14 cellular contexts compared by ENCODE assay signal in the genomic region with DNA sequence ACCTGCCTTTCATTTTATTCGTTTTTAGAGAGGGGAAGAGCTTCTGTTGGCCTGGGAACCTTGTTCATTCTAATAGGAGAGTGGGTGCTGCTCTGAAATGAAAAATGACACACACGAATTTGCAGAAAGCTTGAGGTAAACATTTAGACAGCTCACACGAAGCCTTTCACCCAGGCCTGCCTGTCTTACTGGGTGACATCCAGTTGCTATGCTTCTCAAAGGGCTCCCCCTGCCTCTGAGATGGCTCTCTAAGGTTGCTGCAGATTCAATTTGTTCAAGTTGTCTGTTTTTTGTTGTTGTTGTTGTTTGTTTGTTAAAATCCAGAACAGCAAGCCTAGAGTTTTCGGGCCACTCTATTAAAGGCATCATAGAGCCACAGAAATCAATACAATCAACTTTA. TPM values are rescaled to one million over a fixed set of nuclear protein-coding genes. Genes with fewer than 3 reads are reported as not detected.
DNase-seq lines count a peak whose midpoint lies in the region; ATAC-seq and TF ChIP-seq lines count a peak whose summit lies in the region.
"Had no signal": no experiment of that assay in that cellular context is flagged by ENCODE, and none has a peak within 500 bp of the region (broad histone marks: within the 10 kb centered on the region; RNA-seq: fewer than 3 reads in every experiment).

No MANE protein-coding gene starts in this region.

- H3K9me3 ChIP-seq in OCI-LY7 (ENCODE audit: low read length): no peaks in the 10 kb centered on the region
- H3K9me3 ChIP-seq in CD4-positive, alpha-beta T cell (ENCODE audit: control insufficient read depth, low read length): no peaks in the 10 kb centered on the region

- peak; percentile 54 for TF ChIP-seq CTCF in OCI-LY7 (conservative IDR thresholded peaks at IDR 0.05; ENCODE audit: low read length)
- no peak for TF ChIP-seq CTCF in CD4-positive, alpha-beta T cell (IDR thresholded peaks at IDR 0.05)

- no peaks in the 10 kb centered on the region for H3K4me1 Mint-ChIP-seq in CD4-positive, alpha-beta T cell (ENCODE audit: low read depth)
- H3K4me1 Mint-ChIP-seq in activated CD4-positive, alpha-beta T cell treated with anti-CD3 and anti-CD28 coated beads, Interleukin-2, amount 10 ng/mL, durations not matched to agents 24 days and 14 days: no peaks in the 10 kb centered on the region
- H3K4me1 Mint-ChIP-seq: naive thymus-derived CD4-positive, alpha-beta T cell had no signal

- H3K27me3 Mint-ChIP-seq in CD4-positive, alpha-beta T cell: no peaks in the 10 kb centered on the region
- H3K27me3 Mint-ChIP-seq in activated CD4-positive, alpha-beta T cell treated with anti-CD3 and anti-CD28 coated beads, Interleukin-2, amount 10 ng/mL, durations not matched to agents 24 days and 14 days: no peaks in the 10 kb centered on the region
- H3K27me3 Mint-ChIP-seq: naive thymus-derived CD4-positive, alpha-beta T cell had no signal

- H3K4me3 ChIP-seq in H7 (ENCODE audit: insufficient read depth, low read depth, low read length) (no peak overlapping the region), OCI-LY7 (ENCODE audit: low read depth, low read length, poor library complexity, severe bottlenecking) (no peak overlapping the region)
- H3K4me3 ChIP-seq: smooth muscle cell had no signal

- H3K4me2 ChIP-seq in OCI-LY7 (ENCODE audit: low read length): no peak overlapping the region
- H3K4me2 ChIP-seq: smooth muscle cell had no signal

- no peaks in the 10 kb centered on the region for H3K27me3 ChIP-seq in H7 (ENCODE audit: control insufficient read depth, insufficient read depth, low read length)
- no peaks in the 10 kb centered on the region for H3K27me3 ChIP-seq in CD4-positive, alpha-beta T cell (ENCODE audit: control insufficient read depth, insufficient read depth, low read length)

- ATAC-seq in GM18505 (IDR thresholded peaks at IDR 0.05; ENCODE audit: unreplicated experiment) (peak; percentile 55), GM19452 (IDR thresholded peaks at IDR 0.05; ENCODE audit: unreplicated experiment) (no peak)
- no peak for ATAC-seq in CD4-positive, alpha-beta T cell (ENCODE audit: poor library complexity)
- ATAC-seq: activated CD4-positive, CD25-positive, alpha-beta regulatory T cell treated with anti-CD3 and anti-CD28 coated beads, Interleukin-2, amount 50 U/mL, for 24 hours; CD8-positive, alpha-beta T cell; naive thymus-derived CD4-positive, alpha-beta T cell had no signal

- no peak overlapping the region for H3K27ac Mint-ChIP-seq in CD4-positive, alpha-beta T cell
- H3K27ac Mint-ChIP-seq in activated CD4-positive, alpha-beta T cell treated with anti-CD3 and anti-CD28 coated beads, Interleukin-2, amount 10 ng/mL, durations not matched to agents 24 days and 14 days: no peak overlapping the region
- H3K27ac Mint-ChIP-seq: CD8-positive, alpha-beta T cell; naive thymus-derived CD4-positive, alpha-beta T cell had no signal

- 0 out of 2 replicates have a peak overlapping the region, but pooled peaks have one; percentile 12 for H2AFZ ChIP-seq in OCI-LY7 (ENCODE audit: low read length)

- peak; percentile 19 for DNase-seq in H7
- peak; percentile 25 for DNase-seq in OCI-LY7 (ENCODE audit: low spot score)
- peak; percentile 75 for DNase-seq in midbrain (lab: John Stamatoyannopoulos, UW)
- no peak for DNase-seq in CD4-positive, alpha-beta T cell
- DNase-seq in activated naive CD4-positive, alpha-beta T cell (lab: John Stamatoyannopoulos, UW): no peak
- no peak for DNase-seq in activated CD4-positive, alpha-beta T cell treated with anti-CD3 and anti-CD28 coated beads, Interleukin-2, amount 10 ng/mL, durations not matched to agents 24 days and 14 days
- DNase-seq: CD8-positive, alpha-beta T cell; islet precursor cell; naive thymus-derived CD4-positive, alpha-beta T cell; SIG-M5 had no signal

- H3K36me3 Mint-ChIP-seq in CD4-positive, alpha-beta T cell (ENCODE audit: low read depth): no peaks in the 10 kb centered on the region
- no peaks in the 10 kb centered on the region for H3K36me3 Mint-ChIP-seq in activated CD4-positive, alpha-beta T cell treated with anti-CD3 and anti-CD28 coated beads, Interleukin-2, amount 10 ng/mL, durations not matched to agents 24 days and 14 days (ENCODE audit: low read depth)
- H3K36me3 Mint-ChIP-seq: CD8-positive, alpha-beta T cell; naive thymus-derived CD4-positive, alpha-beta T cell had no signal

- H3K79me2 ChIP-seq in OCI-LY7 (ENCODE audit: insufficient read depth, low read depth, low read length): no peaks in the 10 kb centered on the region

- H3K27ac ChIP-seq in OCI-LY7 (ENCODE audit: low read depth, low read length, poor library complexity, severe bottlenecking): no peak overlapping the region
- H3K27ac ChIP-seq in CD4-positive, alpha-beta T cell (ENCODE audit: low read depth, low read length): no peak overlapping the region

- H3K9me3 Mint-ChIP-seq in CD4-positive, alpha-beta T cell: no peaks in the 10 kb centered on the region
- H3K9me3 Mint-ChIP-seq in activated CD4-positive, alpha-beta T cell treated with anti-CD3 and anti-CD28 coated beads, Interleukin-2, amount 10 ng/mL, durations not matched to agents 24 days and 14 days: no peaks in the 10 kb centered on the region
- H3K9me3 Mint-ChIP-seq: CD8-positive, alpha-beta T cell had no signal

- BruUV-seq in OCI-LY7 (replicated peaks; lab: Mats Ljungman, UMichigan): no TSS peak

- H3K4me1 ChIP-seq in OCI-LY7 (ENCODE audit: insufficient read depth, low read length, poor library complexity, severe bottlenecking): no peaks in the 10 kb centered on the region

- intact Hi-C loops in OCI-LY7 (cut with micrococcal nuclease; ENCODE audit: unreplicated experiment): loop anchor here (1.0 kb wide), 1 partner anchor 89 kb away; no protein-coding TSS in a partner anchor
- intact Hi-C loops in CD4-positive, alpha-beta T cell (cut with DNase I, micrococcal nuclease): no loop called here
- intact Hi-C loops in activated CD4-positive, alpha-beta T cell treated with anti-CD3 and anti-CD28 coated beads, Interleukin-2, amount 10 ng/mL, durations not matched to agents 24 days and 14 days (cut with micrococcal nuclease): loop anchor here (5.0 kb wide), 1 partner anchor 91 kb away; no protein-coding TSS in a partner anchor

- no peaks in the 10 kb centered on the region for H3K9me2 ChIP-seq in OCI-LY7 (ENCODE audit: insufficient read depth, low read length)

- no peak overlapping the region for H3K4me3 Mint-ChIP-seq in CD4-positive, alpha-beta T cell
- H3K4me3 Mint-ChIP-seq in activated CD4-positive, alpha-beta T cell treated with anti-CD3 and anti-CD28 coated beads, Interleukin-2, amount 10 ng/mL, durations not matched to agents 24 days and 14 days: no peak overlapping the region
- H3K4me3 Mint-ChIP-seq: CD8-positive, alpha-beta T cell; naive thymus-derived CD4-positive, alpha-beta T cell had no signal

- CTCF ChIA-PET in OCI-LY7 (lab: Charles Lee; ENCODE audit: unreplicated experiment): no interaction called here
- CTCF ChIA-PET in CD4-positive, alpha-beta T cell (lab: Charles Lee): no interaction called here

- POLR2A ChIA-PET in OCI-LY7 (lab: Charles Lee): interaction anchor here (0.6 kb wide), 1 partner anchor 235 kb away, joined by 7 read pairs; no protein-coding TSS in a partner anchor
- POLR2A ChIA-PET in CD4-positive, alpha-beta T cell (lab: Charles Lee): no interaction called here

- no peaks in the 10 kb centered on the region for H4K20me1 ChIP-seq in OCI-LY7 (ENCODE audit: insufficient read depth, low read length)

- TF ChIP-seq POLR2A in GM18505 (IDR thresholded peaks at IDR 0.05; ENCODE audit: borderline replicate concordance, extremely low read depth, insufficient read depth, insufficient read length): no peak

- H3K36me3 ChIP-seq in H7 (replicated peaks; ENCODE audit: control insufficient read depth, insufficient read depth, low read length) (no peaks in the 10 kb centered on the region), OCI-LY7 (ENCODE audit: insufficient read depth, low read length) (no peaks in the 10 kb centered on the region)

RNA-seq across cellular contexts. Expression of gene PEX5L, which starts 18.1 kb away (rescaled TPM):
- total RNA-seq in H7 (2014; rRNA removed; shearing (Covaris generic)): 0.45 and 1.9 TPM in 2 replicates
- not detected in 2 replicates for total RNA-seq in OCI-LY7 (2014; rRNA removed; shearing (Covaris generic))
- total RNA-seq in OCI-LY7 (2022): not detected in 2 replicates
- total RNA-seq in CD4-positive, alpha-beta T cell: not detected
- 0.12 and 0.17 TPM in 2 replicates for total RNA-seq in activated CD4-positive, alpha-beta T cell treated with anti-CD3 and anti-CD28 coated beads, Interleukin-2, amount 10 ng/mL, durations not matched to agents 24 days and 14 days
- total RNA-seq: CD8-positive, alpha-beta T cell; smooth muscle cell had no signal

Comparison
In these comparisons a context has a peak if more than half of its experiments do, and no peak if none do; other contexts are left out.
1. DNase-seq: peak in H7 (single experiment), OCI-LY7 (single experiment) and midbrain (single experiment); none in CD4-positive, alpha-beta T cell (0 of 10), activated naive CD4-positive, alpha-beta T cell (0 of 4) and activated CD4-positive, alpha-beta T cell treated with anti-CD3 and anti-CD28 coated beads, Interleukin-2, amount 10 ng/mL, durations not matched to agents 24 days and 14 days (single experiment).
2. intact Hi-C loops: an anchor here in OCI-LY7 (1.0 kb wide) and activated CD4-positive, alpha-beta T cell treated with anti-CD3 and anti-CD28 coated beads, Interleukin-2, amount 10 ng/mL, durations not matched to agents 24 days and 14 days (5.0 kb wide); none called in CD4-positive, alpha-beta T cell.